1 cellular context compared by ENCODE assay signal in the genomic region with DNA sequence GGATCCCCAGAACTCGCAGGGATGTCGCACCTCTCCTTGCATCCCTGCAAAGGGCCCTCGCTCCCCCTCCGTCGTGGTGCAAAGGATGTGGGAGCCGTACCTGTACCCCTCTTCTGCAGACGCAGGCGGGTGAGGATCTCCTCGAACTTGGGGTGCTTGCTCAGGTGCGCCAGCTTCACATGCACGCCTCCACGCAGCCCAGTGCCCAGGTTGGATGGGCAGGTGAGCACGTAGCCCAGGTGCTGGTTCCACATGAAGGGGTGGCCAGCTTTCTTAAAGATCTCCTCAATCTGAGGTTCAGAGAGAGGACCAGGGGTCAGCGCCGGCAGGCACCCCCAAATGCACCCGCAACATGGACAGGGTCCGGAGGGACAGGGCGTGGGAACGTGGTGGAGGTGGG.
A peak's percentile ranks its signal among the peaks of the same experiment; 100 is the strongest.
TF ChIP-seq lines count a peak whose summit lies in the region.

No MANE protein-coding gene starts in this region.

TF ChIP-seq in K562, 482 proteins besides CTCF, POLR2A, EP300 and RAD21:
- TF ChIP-seq POLR2G (IDR thresholded peaks at IDR 0.05; ENCODE audit: low read depth, low read length), result peak; percentile 51; the same call in 1 of the 2 replicates
- no peak for TF ChIP-seq YBX1 (IDR thresholded peaks at IDR 0.05)
- TF ChIP-seq, protein P1, sequence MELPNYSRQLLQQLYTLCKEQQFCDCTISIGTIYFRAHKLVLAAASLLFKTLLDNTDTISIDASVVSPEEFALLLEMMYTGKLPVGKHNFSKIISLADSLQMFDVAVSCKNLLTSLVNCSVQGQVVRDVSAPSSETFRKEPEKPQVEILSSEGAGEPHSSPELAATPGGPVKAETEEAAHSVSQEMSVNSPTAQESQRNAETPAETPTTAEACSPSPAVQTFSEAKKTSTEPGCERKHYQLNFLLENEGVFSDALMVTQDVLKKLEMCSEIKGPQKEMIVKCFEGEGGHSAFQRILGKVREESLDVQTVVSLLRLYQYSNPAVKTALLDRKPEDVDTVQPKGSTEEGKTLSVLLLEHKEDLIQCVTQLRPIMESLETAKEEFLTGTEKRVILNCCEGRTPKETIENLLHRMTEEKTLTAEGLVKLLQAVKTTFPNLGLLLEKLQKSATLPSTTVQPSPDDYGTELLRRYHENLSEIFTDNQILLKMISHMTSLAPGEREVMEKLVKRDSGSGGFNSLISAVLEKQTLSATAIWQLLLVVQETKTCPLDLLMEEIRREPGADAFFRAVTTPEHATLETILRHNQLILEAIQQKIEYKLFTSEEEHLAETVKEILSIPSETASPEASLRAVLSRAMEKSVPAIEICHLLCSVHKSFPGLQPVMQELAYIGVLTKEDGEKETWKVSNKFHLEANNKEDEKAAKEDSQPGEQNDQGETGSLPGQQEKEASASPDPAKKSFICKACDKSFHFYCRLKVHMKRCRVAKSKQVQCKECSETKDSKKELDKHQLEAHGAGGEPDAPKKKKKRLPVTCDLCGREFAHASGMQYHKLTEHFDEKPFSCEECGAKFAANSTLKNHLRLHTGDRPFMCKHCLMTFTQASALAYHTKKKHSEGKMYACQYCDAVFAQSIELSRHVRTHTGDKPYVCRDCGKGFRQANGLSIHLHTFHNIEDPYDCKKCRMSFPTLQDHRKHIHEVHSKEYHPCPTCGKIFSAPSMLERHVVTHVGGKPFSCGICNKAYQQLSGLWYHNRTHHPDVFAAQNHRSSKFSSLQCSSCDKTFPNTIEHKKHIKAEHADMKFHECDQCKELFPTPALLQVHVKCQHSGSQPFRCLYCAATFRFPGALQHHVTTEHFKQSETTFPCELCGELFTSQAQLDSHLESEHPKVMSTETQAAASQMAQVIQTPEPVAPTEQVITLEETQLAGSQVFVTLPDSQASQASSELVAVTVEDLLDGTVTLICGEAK (IDR thresholded peaks at IDR 0.05), result no peak
- TF ChIP-seq, protein P1 (CRISPR knock-in tag; IDR thresholded peaks at IDR 0.05), result 0 out of 2 replicates have a peak, but pooled peaks have one; percentile 10
